26 cellular contexts compared by ENCODE assay signal in the genomic region with DNA sequence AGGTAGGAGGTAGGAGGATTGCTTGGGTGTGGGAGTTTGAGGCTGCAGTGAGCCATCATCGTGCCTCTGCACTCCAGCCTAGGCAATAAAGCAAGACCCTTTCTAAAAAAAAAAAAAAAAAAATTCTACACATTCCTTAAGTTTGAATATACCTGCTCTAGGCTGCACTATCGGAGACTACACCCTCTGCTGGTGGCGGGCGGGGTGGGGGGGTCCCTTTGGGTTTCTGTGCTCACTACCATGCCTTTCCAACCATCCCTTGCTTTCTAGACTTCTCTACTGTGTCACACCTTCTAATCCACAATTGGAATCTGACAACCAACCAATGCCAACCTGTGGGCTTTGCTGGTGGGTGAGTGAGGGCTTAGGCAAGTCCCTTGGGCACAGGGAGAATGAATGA.
"Had no signal": no experiment of that assay in that cellular context is flagged by ENCODE, and none has a peak within 500 bp of the region (broad histone marks: within the 10 kb centered on the region; RNA-seq: fewer than 3 reads in every experiment).

No MANE protein-coding gene starts in this region.

- DNase-seq: dermis blood vessel endothelial cell; effector memory CD4-positive, alpha-beta T cell; gastrocnemius medialis; head of caudate nucleus; mesenchymal stem cell; mucosa of descending colon; naive B cell; sigmoid colon; spleen; stimulated activated CD4-positive, alpha-beta T cell treated with anti-CD3 and anti-CD28 coated beads, Interleukin-4, amount 100 ng/mL, for 4 hours; stimulated activated naive CD8-positive, alpha-beta T cell treated with anti-CD3 and anti-CD28 coated beads, Interleukin-15, Interleukin-2, amounts not matched to agents 100 U/mL and 50 U/mL, for 24 hours; substantia nigra; testis; tibial artery; upper lobe of left lung had no signal

- H3K79me2 ChIP-seq: parathyroid adenoma had no signal

- H2AFZ ChIP-seq: parathyroid adenoma had no signal

- H3K4me3 ChIP-seq: coronary artery, gastrocnemius medialis, mucosa of descending colon, prostate gland, right atrium auricular region, sigmoid colon, spleen, testis, tibial artery, upper lobe of left lung had no signal

- H3K9ac ChIP-seq: parathyroid adenoma had no signal

- H3K27me3 ChIP-seq: gastrocnemius medialis, right atrium auricular region, sigmoid colon, testis, upper lobe of left lung had no signal

- H3K4me1 ChIP-seq: gastrocnemius medialis, parathyroid adenoma, prostate gland, right atrium auricular region, sigmoid colon, testis, tibial artery, upper lobe of left lung had no signal

- ATAC-seq: gastrocnemius medialis; left lobe of liver; mucosa of descending colon; natural killer cell treated with Interleukin-12 subunit alpha and Interleukin-12 subunit beta and Interleukin-15 and Interleukin-18, amount 100 ng/mL, for 72 hours; stimulated activated memory B cell treated with anti-CD40 and anti-IgM and Interleukin-4, amounts not matched to agents 10 μg/mL and 1 μg/mL and 100 μg/mL, for 72 hours; stimulated activated naive CD8-positive, alpha-beta T cell treated with anti-CD3 and anti-CD28 coated beads, Interleukin-15, Interleukin-2, amounts not matched to agents 100 U/mL and 50 U/mL, for 24 hours had no signal

- H3K9me3 ChIP-seq: gastrocnemius medialis, mucosa of descending colon, neutrophil, prostate gland, right atrium auricular region, sigmoid colon, spleen, testis, tibial artery, upper lobe of left lung had no signal

- H3K27ac ChIP-seq: coronary artery, gastrocnemius medialis, neutrophil, parathyroid adenoma, prostate gland, right atrium auricular region, sigmoid colon, spleen, testis, tibial artery, upper lobe of left lung had no signal

- FAIRE-seq: endometrium, keratinocyte, urothelium cell line had no signal

- H3K36me3 ChIP-seq: gastrocnemius medialis, neutrophil, prostate gland, right atrium auricular region, sigmoid colon, spleen, tibial artery, upper lobe of left lung had no signal
